ENCODE assay signal across 1 cellular context in the genomic region with DNA sequence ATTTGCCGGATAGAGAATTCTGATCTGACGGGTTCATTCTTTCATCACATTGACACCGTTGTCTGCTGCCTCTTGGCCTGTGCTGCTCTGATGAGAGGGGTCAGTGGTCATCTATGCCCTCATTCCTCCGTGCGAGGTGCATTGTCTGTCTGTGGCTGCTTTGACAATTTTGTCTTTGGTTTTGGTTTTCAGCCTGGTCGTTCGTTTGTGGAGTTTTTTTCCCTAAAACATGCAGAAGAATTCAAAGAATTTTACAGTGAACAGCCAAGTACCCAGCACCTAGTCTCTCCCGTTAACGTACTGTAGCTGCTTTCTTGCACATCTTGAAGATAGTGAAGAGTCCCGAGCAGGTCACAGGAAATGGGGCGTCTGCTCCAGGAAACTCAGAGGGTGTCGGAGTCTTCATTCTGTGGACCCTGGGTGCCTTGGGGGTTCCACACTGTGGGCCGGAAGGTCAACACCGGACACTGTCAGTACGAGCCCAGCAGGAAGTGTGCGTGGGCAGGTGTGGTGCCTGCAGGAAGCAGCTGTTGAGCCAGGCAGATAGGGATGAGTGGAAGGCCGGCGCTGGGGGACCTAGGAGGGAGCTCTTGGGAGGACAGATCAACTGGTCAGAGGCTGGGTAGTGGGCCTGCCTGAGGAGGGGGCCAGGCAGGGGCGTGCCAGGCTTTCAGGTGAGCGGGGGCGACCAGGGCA.
TF ChIP-seq lines count a peak whose summit lies in the region.

No MANE protein-coding gene starts in this region.

TF ChIP-seq in endothelial cell of umbilical vein, 7 proteins besides CTCF, POLR2A, EP300 and RAD21:
- TF ChIP-seq FOS (IDR thresholded peaks at IDR 0.05; ENCODE audit: borderline replicate concordance, insufficient read depth, low read length) (no peak), EZH2 (IDR thresholded peaks at IDR 0.05; ENCODE audit: borderline replicate concordance, low read depth, low read length, severe bottlenecking) (no peak), POLR2AphosphoS5 (IDR thresholded peaks at IDR 0.05; ENCODE audit: insufficient read depth, low read depth, low read length) (no peak), MYC (IDR thresholded peaks at IDR 0.05; ENCODE audit: low read depth, low read length) (no peak), GATA2 (IDR thresholded peaks at IDR 0.05; ENCODE audit: insufficient read depth, insufficient read length, low read depth, low read length) (no peak), JUN (IDR thresholded peaks at IDR 0.05; ENCODE audit: borderline replicate concordance, insufficient read depth, insufficient read length, low read depth) (no peak)
- TF ChIP-seq, protein P1, sequence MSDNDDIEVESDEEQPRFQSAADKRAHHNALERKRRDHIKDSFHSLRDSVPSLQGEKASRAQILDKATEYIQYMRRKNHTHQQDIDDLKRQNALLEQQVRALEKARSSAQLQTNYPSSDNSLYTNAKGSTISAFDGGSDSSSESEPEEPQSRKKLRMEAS (IDR thresholded peaks at IDR 0.05; ENCODE audit: insufficient read depth, insufficient read length) = no peak
